In the genomic region with DNA sequence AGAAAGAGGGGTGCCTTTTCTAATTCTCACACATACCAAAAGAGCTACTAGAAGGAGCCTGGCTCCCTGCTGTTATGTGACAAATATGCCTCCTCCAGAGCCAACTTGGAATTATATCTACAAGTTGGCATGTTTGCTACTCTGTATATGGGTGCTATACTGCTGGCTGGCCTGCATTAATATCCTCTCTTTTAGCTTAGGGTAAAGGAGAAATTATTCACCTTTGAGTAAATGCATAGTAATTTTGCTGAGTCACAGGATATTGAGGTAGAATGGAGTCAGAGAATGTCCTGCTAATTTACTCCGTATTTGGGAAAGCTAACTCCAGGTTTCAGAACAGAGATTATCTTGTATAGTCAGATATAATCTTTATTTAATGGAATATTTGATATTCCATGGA, we compare ENCODE assay signal across 1 cellular context.
TF ChIP-seq lines count a peak whose summit lies in the region.

No MANE protein-coding gene starts in this region.

TF ChIP-seq in GM12878, 131 proteins besides CTCF, POLR2A, EP300 and RAD21:
- TF ChIP-seq E2F8 (IDR thresholded peaks at IDR 0.05; ENCODE audit: low read depth, partially characterized antibody) (no peak), BACH1 (IDR thresholded peaks at IDR 0.05; ENCODE audit: borderline replicate concordance) (0 out of 2 replicates have a peak, but pooled peaks have one; percentile 32), SKIL (IDR thresholded peaks at IDR 0.05; ENCODE audit: low read depth, poor library complexity, severe bottlenecking) (no peak), CREM (IDR thresholded peaks at IDR 0.05; ENCODE audit: low read depth) (no peak), SPI1 (IDR thresholded peaks at IDR 0.05; ENCODE audit: borderline replicate concordance, insufficient read depth, low read depth, low read length) (no peak)
